In the genomic region with DNA sequence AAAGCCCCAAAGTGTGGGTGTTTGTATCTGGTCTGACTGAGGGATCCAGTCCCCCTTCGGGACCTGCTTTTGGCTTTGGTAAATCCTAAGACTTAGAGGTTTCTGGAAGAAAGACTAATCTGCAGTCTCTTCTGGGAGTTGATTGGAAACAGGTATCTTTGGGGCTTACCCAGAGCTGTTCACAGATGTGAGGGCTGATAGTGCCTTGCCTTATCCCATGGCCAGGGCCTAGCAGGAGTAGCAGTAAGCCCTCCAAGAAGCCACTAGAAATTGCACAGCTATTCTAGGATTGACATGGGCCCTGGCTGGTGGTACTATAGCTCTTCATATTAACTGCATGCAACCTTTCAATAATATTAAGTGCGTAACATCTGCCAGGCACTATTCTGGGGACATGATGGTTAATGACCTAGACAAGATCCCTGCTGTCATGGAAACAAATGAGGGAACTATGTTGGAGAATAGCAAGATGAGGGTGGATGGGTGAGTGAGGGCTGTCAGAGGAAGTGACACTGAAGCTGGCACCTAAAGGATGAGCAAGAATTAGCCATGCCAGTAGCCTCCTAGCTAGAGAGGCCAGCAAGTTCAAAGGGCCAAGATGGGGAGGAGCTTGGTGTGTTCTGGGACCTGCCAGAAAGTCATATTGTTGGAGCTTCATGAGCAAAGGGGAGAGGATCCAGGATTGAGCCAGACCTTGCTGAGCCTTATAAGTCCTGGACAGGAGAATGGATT, we compare ENCODE assay signal across 23 cellular contexts.
DNase-seq lines count a peak whose midpoint lies in the region; ATAC-seq and TF ChIP-seq lines count a peak whose summit lies in the region.
"Had no signal": no experiment of that assay in that cellular context is flagged by ENCODE, and none has a peak within 500 bp of the region (broad histone marks: within the 10 kb centered on the region; RNA-seq: fewer than 3 reads in every experiment).

No MANE protein-coding gene starts in this region.

- H3K9me3 Mint-ChIP-seq in activated CD8-positive, alpha-beta memory T cell treated with anti-CD3 and anti-CD28 coated beads, Interleukin-2, amount 10 ng/mL, durations not matched to agents 7 days and 5 days (ENCODE audit: low read depth) = peaks cover 8% of the 10 kb centered on the region
- H3K9me3 Mint-ChIP-seq in activated T-helper 17 cell treated with anti-CD3 and anti-CD28 coated beads, Interleukin-2, amount 50 U/mL, for 72 hours = peaks cover 5% of the 10 kb centered on the region
- H3K9me3 Mint-ChIP-seq in stimulated activated effector memory CD8-positive, alpha-beta T cell treated with anti-CD3 and anti-CD28 coated beads, Interleukin-12 subunit alpha, Interleukin-12 subunit beta, amount 100 ng/mL, for 72 hours = peaks cover 7% of the 10 kb centered on the region

- H3K4me3 Mint-ChIP-seq in activated CD8-positive, alpha-beta memory T cell treated with anti-CD3 and anti-CD28 coated beads, Interleukin-2, amount 10 ng/mL, durations not matched to agents 7 days and 5 days = no peak overlapping the region
- no peak overlapping the region for H3K4me3 Mint-ChIP-seq in activated T-helper 17 cell treated with anti-CD3 and anti-CD28 coated beads, Interleukin-2, amount 50 U/mL, for 72 hours
- H3K4me3 Mint-ChIP-seq in stimulated activated effector memory CD8-positive, alpha-beta T cell treated with anti-CD3 and anti-CD28 coated beads, Interleukin-12 subunit alpha, Interleukin-12 subunit beta, amount 100 ng/mL, for 72 hours = no peak overlapping the region
- H3K4me3 Mint-ChIP-seq: CD4-positive, alpha-beta T cell had no signal

- CTCF ChIA-PET in activated CD8-positive, alpha-beta memory T cell treated with anti-CD3 and anti-CD28 coated beads, Interleukin-2, amount 10 ng/mL, durations not matched to agents 7 days and 5 days (lab: Charles Lee) = interaction anchor here (0.5 to 1.3 kb wide), 5 partner anchors 14 to 353 kb away, joined by 3 to 4 read pairs (median 3); no protein-coding TSS in a partner anchor

- no peak for DNase-seq in activated CD8-positive, alpha-beta memory T cell treated with anti-CD3 and anti-CD28 coated beads, Interleukin-2, amount 10 ng/mL, durations not matched to agents 7 days and 5 days
- no peak for DNase-seq in activated CD8-positive, alpha-beta memory T cell treated with anti-CD3 and anti-CD28 coated beads, Interleukin-2, amount 50 U/mL, for 4 hours
- DNase-seq in NCI-H1694 (lab: John Stamatoyannopoulos, UW) (peak; percentile 84), retina (no peak), foreskin fibroblast (no peak), kidney glomerular epithelial cell (lab: John Stamatoyannopoulos, UW) (no peak)
- DNase-seq in stimulated activated effector memory CD8-positive, alpha-beta T cell treated with anti-CD3 and anti-CD28 coated beads, Interleukin-12 subunit alpha, Interleukin-12 subunit beta, amount 100 ng/mL, for 72 hours (ENCODE audit: low spot score in 2 of 2) = no peak
- DNase-seq: activated CD4-positive, alpha-beta T cell treated with anti-CD3 and anti-CD28 coated beads, Interleukin-2, amount 50 U/mL, for 4 hours; activated naive CD4-positive, alpha-beta T cell treated with Interleukin-2 at 50 U/mL for 16 hours; CD4-positive, alpha-beta T cell; cerebellar nuclear complex; gastrocnemius medialis; GOT3; islet precursor cell; mammary epithelial cell; NCI-H1930; NCI-H510A treated with DMSO at 0.1 percent for 48 hours; ovary; SHP77; stimulated activated CD4-positive, alpha-beta T cell treated with anti-CD3 and anti-CD28 coated beads, Interleukin-1b, Interleukin-23, amount 100 ng/mL, for 48 hours; stimulated activated naive CD4-positive, alpha-beta T cell treated with Interleukin-2 at 50 U/mL for 16 hours; thyroid gland had no signal

- peaks cover 7% of the 10 kb centered on the region for H3K36me3 Mint-ChIP-seq in activated CD8-positive, alpha-beta memory T cell treated with anti-CD3 and anti-CD28 coated beads, Interleukin-2, amount 10 ng/mL, durations not matched to agents 7 days and 5 days
- H3K36me3 Mint-ChIP-seq in activated T-helper 17 cell treated with anti-CD3 and anti-CD28 coated beads, Interleukin-2, amount 50 U/mL, for 72 hours (ENCODE audit: low read depth) = no peaks in the 10 kb centered on the region
- H3K36me3 Mint-ChIP-seq in stimulated activated effector memory CD8-positive, alpha-beta T cell treated with anti-CD3 and anti-CD28 coated beads, Interleukin-12 subunit alpha, Interleukin-12 subunit beta, amount 100 ng/mL, for 72 hours = no peaks in the 10 kb centered on the region

- peaks cover 5% of the 10 kb centered on the region for H3K4me1 Mint-ChIP-seq in activated CD8-positive, alpha-beta memory T cell treated with anti-CD3 and anti-CD28 coated beads, Interleukin-2, amount 10 ng/mL, durations not matched to agents 7 days and 5 days
- peaks cover 24% of the 10 kb centered on the region for H3K4me1 Mint-ChIP-seq in activated T-helper 17 cell treated with anti-CD3 and anti-CD28 coated beads, Interleukin-2, amount 50 U/mL, for 72 hours
- peaks cover 20% of the 10 kb centered on the region for H3K4me1 Mint-ChIP-seq in stimulated activated effector memory CD8-positive, alpha-beta T cell treated with anti-CD3 and anti-CD28 coated beads, Interleukin-12 subunit alpha, Interleukin-12 subunit beta, amount 100 ng/mL, for 72 hours

- H3K4me3 ChIP-seq in foreskin fibroblast (ENCODE audit: low read depth in 1 of 2, low read length in 2 of 2) = no peak overlapping the region
- H3K4me3 ChIP-seq: gastrocnemius medialis, ovary, thyroid gland had no signal

- no peaks in the 10 kb centered on the region for H3K27me3 Mint-ChIP-seq in activated CD8-positive, alpha-beta memory T cell treated with anti-CD3 and anti-CD28 coated beads, Interleukin-2, amount 10 ng/mL, durations not matched to agents 7 days and 5 days
- no peaks in the 10 kb centered on the region for H3K27me3 Mint-ChIP-seq in activated T-helper 17 cell treated with anti-CD3 and anti-CD28 coated beads, Interleukin-2, amount 50 U/mL, for 72 hours
- H3K27me3 Mint-ChIP-seq: CD4-positive, alpha-beta T cell had no signal

- no peak for ATAC-seq in activated CD8-positive, alpha-beta memory T cell treated with anti-CD3 and anti-CD28 coated beads, Interleukin-2, amount 10 ng/mL, durations not matched to agents 7 days and 5 days
- peak; percentile 75 for ATAC-seq in activated T-helper 17 cell treated with anti-CD3 and anti-CD28 coated beads, Interleukin-2, amount 50 U/mL, for 72 hours (replicated peaks)
- peak; percentile 63 for ATAC-seq in stimulated activated effector memory CD8-positive, alpha-beta T cell treated with anti-CD3 and anti-CD28 coated beads, Interleukin-12 subunit alpha, Interleukin-12 subunit beta, amount 100 ng/mL, for 72 hours
- ATAC-seq: gastrocnemius medialis had no signal

- no peak for TF ChIP-seq CTCF in foreskin fibroblast (IDR thresholded peaks at IDR 0.05; ENCODE audit: low read depth, low read length)

- peak overlapping the region; percentile 41 for H3K27ac Mint-ChIP-seq in activated CD8-positive, alpha-beta memory T cell treated with anti-CD3 and anti-CD28 coated beads, Interleukin-2, amount 10 ng/mL, durations not matched to agents 7 days and 5 days
- peak overlapping the region; percentile 20 for H3K27ac Mint-ChIP-seq in activated T-helper 17 cell treated with anti-CD3 and anti-CD28 coated beads, Interleukin-2, amount 50 U/mL, for 72 hours
- H3K27ac Mint-ChIP-seq in stimulated activated effector memory CD8-positive, alpha-beta T cell treated with anti-CD3 and anti-CD28 coated beads, Interleukin-12 subunit alpha, Interleukin-12 subunit beta, amount 100 ng/mL, for 72 hours = no peak overlapping the region
- H3K27ac Mint-ChIP-seq: CD4-positive, alpha-beta T cell had no signal
